ENCODE assay signal across 1 cellular context in the genomic region with DNA sequence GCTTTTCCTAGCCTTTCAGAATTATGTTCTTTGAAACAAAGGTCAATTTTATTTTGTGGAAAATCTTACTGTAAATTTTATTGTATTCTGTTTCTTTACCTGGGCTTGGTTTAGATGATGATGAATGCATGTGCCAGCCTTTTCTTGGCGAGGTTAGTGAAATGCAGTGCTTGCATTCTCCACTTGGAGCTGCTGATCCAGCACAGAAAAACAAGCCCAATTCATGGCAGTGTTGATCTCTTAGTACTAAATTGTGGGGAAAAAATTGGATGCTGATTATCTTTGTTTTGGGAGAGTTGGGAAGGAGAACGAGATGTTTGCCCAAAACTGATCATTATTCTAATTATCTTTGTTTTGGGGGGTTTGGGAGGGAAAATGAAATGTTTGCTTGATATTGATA.
TF ChIP-seq lines count a peak whose summit lies in the region.

No MANE protein-coding gene starts in this region.

TF ChIP-seq in H1, 55 proteins besides CTCF, POLR2A, EP300 and RAD21:
- TF ChIP-seq EZH2 (IDR thresholded peaks at IDR 0.05; ENCODE audit: low read depth, low read length, severe bottlenecking) (no peak), SRF (IDR thresholded peaks at IDR 0.05; ENCODE audit: low read depth, low read length) (no peak), CEBPB (IDR thresholded peaks at IDR 0.05; ENCODE audit: low read depth, low read length) (no peak), KDM5A (IDR thresholded peaks at IDR 0.05; ENCODE audit: low read length) (no peak), HDAC2 (IDR thresholded peaks at IDR 0.05; ENCODE audit: borderline replicate concordance in 1 of 2, low read depth in 2 of 2, low read length in 2 of 2) (no peak), MAFK (IDR thresholded peaks at IDR 0.05; ENCODE audit: low read depth, low read length) (no peak), NRF1 (IDR thresholded peaks at IDR 0.05; ENCODE audit: low read depth, low read length) (no peak), TCF12 (IDR thresholded peaks at IDR 0.05; ENCODE audit: low read depth, low read length) (no peak)
- TF ChIP-seq, protein P1, sequence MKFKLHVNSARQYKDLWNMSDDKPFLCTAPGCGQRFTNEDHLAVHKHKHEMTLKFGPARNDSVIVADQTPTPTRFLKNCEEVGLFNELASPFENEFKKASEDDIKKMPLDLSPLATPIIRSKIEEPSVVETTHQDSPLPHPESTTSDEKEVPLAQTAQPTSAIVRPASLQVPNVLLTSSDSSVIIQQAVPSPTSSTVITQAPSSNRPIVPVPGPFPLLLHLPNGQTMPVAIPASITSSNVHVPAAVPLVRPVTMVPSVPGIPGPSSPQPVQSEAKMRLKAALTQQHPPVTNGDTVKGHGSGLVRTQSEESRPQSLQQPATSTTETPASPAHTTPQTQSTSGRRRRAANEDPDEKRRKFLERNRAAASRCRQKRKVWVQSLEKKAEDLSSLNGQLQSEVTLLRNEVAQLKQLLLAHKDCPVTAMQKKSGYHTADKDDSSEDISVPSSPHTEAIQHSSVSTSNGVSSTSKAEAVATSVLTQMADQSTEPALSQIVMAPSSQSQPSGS (IDR thresholded peaks at IDR 0.05; ENCODE audit: low read length): no peak
